Comparison of ENCODE assay signal across 8 cellular contexts in genomic region chr13:57632276-57633140, GRCh38. TPM values are rescaled to one million over a fixed set of nuclear protein-coding genes. Genes with fewer than 3 reads are reported as not detected.
DNase-seq lines count a peak whose midpoint lies in the region; ATAC-seq and TF ChIP-seq lines count a peak whose summit lies in the region.

No MANE protein-coding gene starts in this region.

- H3K9me3 ChIP-seq in CD4-positive, alpha-beta T cell (ENCODE audit: control insufficient read depth, low read length): no peaks in the 10 kb centered on the region
- peaks cover 5% of the 10 kb centered on the region for H3K9me3 ChIP-seq in osteoblast (ENCODE audit: low read depth, low read length)
- no peaks in the 10 kb centered on the region for H3K9me3 ChIP-seq in SJCRH30 (replicated peaks)

- H3K4me1 ChIP-seq in osteoblast (ENCODE audit: insufficient read depth, low read length) (peaks cover 21% of the 10 kb centered on the region), SJCRH30 (no peaks in the 10 kb centered on the region; the same call in 1 of the 2 replicates)

- ATAC-seq in CD4-positive, alpha-beta T cell (ENCODE audit: poor library complexity): no peak
- ATAC-seq in HG02678 (IDR thresholded peaks at IDR 0.05; ENCODE audit: unreplicated experiment): no peak

- H3K9me3 Mint-ChIP-seq in CD4-positive, alpha-beta T cell: no peaks in the 10 kb centered on the region
- peaks cover 37% of the 10 kb centered on the region for H3K9me3 Mint-ChIP-seq in glutamatergic neuron (ENCODE audit: unreplicated experiment)

- intact Hi-C loops in CD4-positive, alpha-beta T cell (cut with DNase I, micrococcal nuclease): no loop called here

- peaks cover 60% of the 10 kb centered on the region for H3K27me3 ChIP-seq in CD4-positive, alpha-beta T cell (ENCODE audit: control insufficient read depth, insufficient read depth, low read length)
- H3K27me3 ChIP-seq in osteoblast (ENCODE audit: insufficient read depth, low read length) (peaks cover 56% of the 10 kb centered on the region), SJCRH30 (no peaks in the 10 kb centered on the region)

- H2AFZ ChIP-seq in osteoblast (ENCODE audit: low read length): peak overlapping the region; percentile 79

- peak overlapping the region; percentile 83 for H3K4me3 Mint-ChIP-seq in CD4-positive, alpha-beta T cell
- H3K4me3 Mint-ChIP-seq in glutamatergic neuron (ENCODE audit: unreplicated experiment): peak overlapping the region; percentile 95

- peak overlapping the region; percentile 80 for H3K4me2 ChIP-seq in osteoblast (ENCODE audit: insufficient read depth, low read length)

- H3K36me3 ChIP-seq in osteoblast (ENCODE audit: insufficient read depth, low read length): no peaks in the 10 kb centered on the region
- H3K36me3 ChIP-seq in SJCRH30: no peaks in the 10 kb centered on the region

- H3K4me3 ChIP-seq in WI38 (ENCODE audit: low read depth, low read length) (peak overlapping the region; percentile 52), osteoblast (ENCODE audit: insufficient read depth, low read length) (peak overlapping the region; percentile 69), SJCRH30 (no peak overlapping the region)

- POLR2A ChIA-PET in CD4-positive, alpha-beta T cell (lab: Charles Lee): no interaction called here

- TF ChIP-seq CTCF in CD4-positive, alpha-beta T cell (IDR thresholded peaks at IDR 0.05): no peak
- TF ChIP-seq CTCF in WI38 (IDR thresholded peaks at IDR 0.05; ENCODE audit: low read depth, low read length) (no peak), glutamatergic neuron (IDR thresholded peaks at IDR 0.05; ENCODE audit: partially characterized antibody, unreplicated experiment) (no peak), osteoblast (IDR thresholded peaks at IDR 0.05; ENCODE audit: extremely low read depth, low read depth, low read length) (no peak)

- H4K20me1 ChIP-seq in osteoblast (ENCODE audit: insufficient read depth, low read length): no peaks in the 10 kb centered on the region

- H3K36me3 Mint-ChIP-seq in CD4-positive, alpha-beta T cell (ENCODE audit: low read depth): no peaks in the 10 kb centered on the region
- H3K36me3 Mint-ChIP-seq in glutamatergic neuron (ENCODE audit: unreplicated experiment): peaks cover 10% of the 10 kb centered on the region

- no peak overlapping the region for H3K27ac Mint-ChIP-seq in CD4-positive, alpha-beta T cell
- H3K27ac Mint-ChIP-seq in glutamatergic neuron (ENCODE audit: unreplicated experiment): peak overlapping the region; percentile 83

- CTCF ChIA-PET in CD4-positive, alpha-beta T cell (lab: Charles Lee): no interaction called here

- peaks cover 82% of the 10 kb centered on the region for H3K27me3 Mint-ChIP-seq in CD4-positive, alpha-beta T cell
- peaks cover 42% of the 10 kb centered on the region for H3K27me3 Mint-ChIP-seq in glutamatergic neuron (ENCODE audit: unreplicated experiment)

- no peak for DNase-seq in CD4-positive, alpha-beta T cell
- DNase-seq in glutamatergic neuron (peak; percentile 61), osteoblast (ENCODE audit: insufficient read length, low spot score, missing footprints) (peak; percentile 83), SKM-1 treated with dmso at 0.1 percent for 144 hours (lab: John Stamatoyannopoulos, UW; ENCODE audit: unreplicated experiment) (no peak), SJCRH30 (no peak), SHP77 treated with DMSO at 0.1 percent for 48 hours (lab: John Stamatoyannopoulos, UW) (no peak)

- no peak overlapping the region for H3K27ac ChIP-seq in CD4-positive, alpha-beta T cell (ENCODE audit: low read depth, low read length)
- no peak overlapping the region for H3K27ac ChIP-seq in osteoblast (ENCODE audit: low read depth, low read length)
- no peak overlapping the region for H3K27ac ChIP-seq in SJCRH30

- no peaks in the 10 kb centered on the region for H3K79me2 ChIP-seq in osteoblast (ENCODE audit: insufficient read depth, low read length)

- peaks cover 45% of the 10 kb centered on the region for H3K4me1 Mint-ChIP-seq in CD4-positive, alpha-beta T cell (ENCODE audit: low read depth)
- H3K4me1 Mint-ChIP-seq in glutamatergic neuron (ENCODE audit: low read depth, unreplicated experiment): peaks cover 19% of the 10 kb centered on the region

RNA-seq across cellular contexts. Expression of gene PCDH17, which starts 1.0 kb away (rescaled TPM):
- under 1 TPM in 1 of 2 experiments, not detected in 1; 0.05 TPM for total RNA-seq in CD4-positive, alpha-beta T cell
- 51.8 TPM for total RNA-seq in glutamatergic neuron (ENCODE audit: unreplicated experiment)
- under 0.01 and 0.59 TPM in 2 replicates for total RNA-seq in osteoblast
- total RNA-seq in SJCRH30 (2014; rRNA removed; shearing (Covaris generic)): 0.10 TPM in 1 of 2 replicates, not detected in the other

Comparison
In these comparisons a context has a peak if more than half of its experiments do, and no peak if none do; other contexts are left out.
1. DNase-seq: peak in glutamatergic neuron (single experiment) and osteoblast (single experiment); none in CD4-positive, alpha-beta T cell (0 of 10), SKM-1 treated with dmso at 0.1 percent for 144 hours (single experiment), SJCRH30 (0 of 2) and SHP77 treated with DMSO at 0.1 percent for 48 hours (single experiment).
2. RNA of gene PCDH17, which starts 1.0 kb away (total RNA-seq): 51.8 TPM in glutamatergic neuron (single experiment); 0.10 TPM in SJCRH30, 0.05 TPM in CD4-positive, alpha-beta T cell and under 0.01 to 0.59 TPM in osteoblast; every median in the first group is over 10 times any median in the second.